ENCODE assay signal across 1 cellular context in genomic region chr1:112744019-112744578, GRCh38.
TF ChIP-seq lines count a peak whose summit lies in the region.

No MANE protein-coding gene starts in this region.

TF ChIP-seq in endothelial cell of umbilical vein, 7 proteins besides CTCF, POLR2A, EP300 and RAD21:
- peak; percentile 62 for TF ChIP-seq EZH2 (IDR thresholded peaks at IDR 0.05; ENCODE audit: borderline replicate concordance, low read depth, low read length, severe bottlenecking)
- no peak for TF ChIP-seq POLR2AphosphoS5 (IDR thresholded peaks at IDR 0.05; ENCODE audit: insufficient read depth, low read depth, low read length)
TF ChIP-seq in endothelial cell of umbilical vein: peak in this region for 1.
